ENCODE assay signal across 8 cellular contexts in the genomic region with DNA sequence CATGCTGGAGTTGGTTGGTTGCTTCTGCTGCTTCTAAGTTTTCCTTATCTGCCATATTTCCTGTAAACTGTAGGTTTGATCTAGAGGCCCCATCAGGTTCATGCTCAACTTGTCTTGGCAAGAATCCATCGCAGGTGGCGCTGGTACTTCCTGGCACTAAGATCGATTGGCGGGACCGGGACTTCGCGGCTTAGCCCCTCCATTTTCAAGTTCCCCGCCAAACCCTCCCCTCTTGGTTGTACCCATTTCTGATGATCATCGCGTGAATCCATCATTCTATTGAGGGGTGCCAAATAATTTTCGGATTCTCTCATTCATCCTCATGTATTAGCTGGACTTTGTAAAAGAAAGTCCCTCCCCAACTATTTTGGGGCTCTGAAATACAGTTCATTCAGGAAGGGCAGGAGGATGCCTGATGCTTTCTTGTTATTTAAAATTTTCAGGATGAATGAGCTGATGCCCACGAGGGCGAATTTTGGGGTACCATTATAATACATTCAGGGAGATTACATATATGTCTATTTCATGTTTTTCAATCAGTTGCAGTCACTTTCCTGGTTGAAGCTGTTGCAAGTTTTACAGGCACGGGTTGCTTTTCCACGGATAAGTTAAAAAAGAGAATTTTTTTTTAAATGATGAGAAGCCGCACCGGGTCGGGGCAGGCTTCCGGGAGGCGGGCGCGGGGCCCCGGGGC. TPM values are rescaled to one million over a fixed set of nuclear protein-coding genes. Genes with fewer than 3 reads are reported as not detected.
DNase-seq lines count a peak whose midpoint lies in the region; ATAC-seq and TF ChIP-seq lines count a peak whose summit lies in the region.

No MANE protein-coding gene starts in this region.

- H3K9me3 ChIP-seq in heart right ventricle (no peaks in the 10 kb centered on the region), muscle layer of colon (ENCODE audit: low read length) (no peaks in the 10 kb centered on the region)

- H3K4me3 ChIP-seq in heart right ventricle (peak overlapping the region in 9 of 10 donors; percentile 32 to 65 (median 58)), muscle layer of colon (ENCODE audit: low read depth in 1 of 2, low read length in 2 of 2) (peak overlapping the region; percentile 14 to 66)

- peak in 2 of 9 donors; percentile 4 to 30 for TF ChIP-seq CTCF in heart right ventricle (IDR thresholded peaks at IDR 0.05)

- H3K27me3 ChIP-seq in heart right ventricle (no peaks in the 10 kb centered on the region), muscle layer of colon (ENCODE audit: control insufficient read depth in 1 of 2, insufficient read depth in 2 of 2, low read length in 2 of 2) (no peaks in the 10 kb centered on the region)

- H3K9ac ChIP-seq in muscle layer of colon (ENCODE audit: low read length), result peak overlapping the region; percentile 44

- H3K27ac ChIP-seq in heart right ventricle (peak overlapping the region in 2 of 10 donors; percentile 8 to 46), muscle layer of colon (ENCODE audit: low read depth, low read length) (no peak overlapping the region)

- intact Hi-C loops in heart right ventricle (cut with DNase I) (loop anchor here in 2 of 10 donors (5.0 to 10.0 kb wide), 2 partner anchors 52 to 54 kb away; no protein-coding TSS in a partner anchor), Right ventricle myocardium superior (cut with DNase I) (loop anchor here (5.0 kb wide), 1 partner anchor 74 kb away; a partner anchor contains a TSS)

- H3K4me1 ChIP-seq in heart right ventricle, result peaks cover 0 to 47% (median 23%) of the 10 kb centered on the region in 9 donors
- H3K4me1 ChIP-seq in muscle layer of colon (ENCODE audit: insufficient read depth, low read length), result peaks cover 18% of the 10 kb centered on the region

- DNase-seq in heart right ventricle, result no peak
- no peak for DNase-seq in Right ventricle myocardium superior
- DNase-seq in NCI-H748 treated with DMSO at 0.1 percent for 48 hours (lab: John Stamatoyannopoulos, UW), result peak; percentile 91
- DNase-seq in activated CD4-positive, alpha-beta T cell treated with anti-CD3 and anti-CD28 coated beads, Interleukin-2, amount 50 U/mL, for 1 hour, result peak; percentile 79
- peak; percentile 74 for DNase-seq in effector CD4-positive, alpha-beta T cell
- DNase-seq in stimulated activated CD8-positive, alpha-beta memory T cell treated with anti-CD3 and anti-CD28 coated beads, Interleukin-7, amount 100 ng/mL, for 48 hours (ENCODE audit: extremely low read depth in 1 of 2, low read depth in 1 of 2), result peak; percentile 58 to 88

- H3K36me3 ChIP-seq in heart right ventricle (no peaks in the 10 kb centered on the region), muscle layer of colon (ENCODE audit: insufficient read depth, low read length) (no peaks in the 10 kb centered on the region)

- 2% methylated on average over 23 of the region's 23 CpGs for WGBS in heart right ventricle, 2 donors

- ATAC-seq in heart right ventricle (no peak), Right ventricle myocardium superior (ENCODE audit: poor library complexity) (no peak), HG03460 (IDR thresholded peaks at IDR 0.05; ENCODE audit: unreplicated experiment) (peak; percentile 28)

RNA-seq across cellular contexts. Expression of a gene that starts 0.4 kb away (rescaled TPM):
- 1 to 10 TPM; 3.2 to 4.9 (median 3.9) TPM for total RNA-seq in heart right ventricle
- 1 to 10 TPM; 1.3 to 1.5 TPM for polyA plus RNA-seq in heart right ventricle
- 3.5 TPM for total RNA-seq in Right ventricle myocardium superior

RNA-seq across cellular contexts. Expression of a gene that starts 4.1 kb away (rescaled TPM):
- total RNA-seq in heart right ventricle (10 to 100 TPM in 1 of 10 donors, 1 to 10 TPM in 9; 4.2 to 13.3 (median 5.9) TPM), Right ventricle myocardium superior (4.9 TPM)
- 1 to 10 TPM; 3.7 to 9.3 TPM for polyA plus RNA-seq in heart right ventricle

Comparison
In these comparisons a context has a peak if more than half of its experiments do, and no peak if none do; other contexts are left out.
1. DNase-seq: peak in NCI-H748 treated with DMSO at 0.1 percent for 48 hours (single experiment), activated CD4-positive, alpha-beta T cell treated with anti-CD3 and anti-CD28 coated beads, Interleukin-2, amount 50 U/mL, for 1 hour (single experiment), effector CD4-positive, alpha-beta T cell (single experiment) and stimulated activated CD8-positive, alpha-beta memory T cell treated with anti-CD3 and anti-CD28 coated beads, Interleukin-7, amount 100 ng/mL, for 48 hours (2 of 2); none in heart right ventricle (0 of 2) and Right ventricle myocardium superior (single experiment).